In the genomic region with DNA sequence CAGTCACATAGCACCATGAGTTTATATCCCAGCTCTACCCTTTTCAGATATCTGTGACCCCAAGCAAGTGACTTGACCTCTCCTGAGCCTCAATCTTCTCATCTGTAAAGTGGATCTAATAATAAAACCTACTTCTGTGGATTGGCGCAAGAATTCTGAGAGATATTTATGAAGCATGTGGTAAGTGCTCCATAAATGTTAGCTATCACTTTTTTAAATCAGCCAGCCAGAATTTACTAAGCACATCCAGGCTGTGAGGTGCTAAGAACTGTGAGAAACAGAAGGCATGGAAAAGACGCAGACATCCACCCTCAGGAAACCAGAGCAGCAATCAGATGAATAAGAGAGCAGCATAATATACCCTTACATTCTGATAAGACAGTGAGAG, we compare ENCODE assay signal across 10 cellular contexts. TPM values are rescaled to one million over a fixed set of nuclear protein-coding genes. Genes with fewer than 3 reads are reported as not detected.
DNase-seq lines count a peak whose midpoint lies in the region; ATAC-seq and TF ChIP-seq lines count a peak whose summit lies in the region.
"Had no signal": no experiment of that assay in that cellular context is flagged by ENCODE, and none has a peak within 500 bp of the region (broad histone marks: within the 10 kb centered on the region; RNA-seq: fewer than 3 reads in every experiment).

No MANE protein-coding gene starts in this region.

- TF ChIP-seq CTCF in brain microvascular endothelial cell (IDR thresholded peaks at IDR 0.05; ENCODE audit: low read depth, low read length, missing control alignments) (no peak), lower lobe of right lung (IDR thresholded peaks at IDR 0.05) (no peak)

- in situ Hi-C loops in brain microvascular endothelial cell (cut with HindIII; ENCODE audit: low pct_ligation_motif_present, low sequenced_read_pairs) = no loop called here

- intact Hi-C loops in lower lobe of right lung (cut with DNase I) (no loop called here), sciatic nerve (cut with DNase I) (no loop called here)

- H3K27me3 ChIP-seq in ACC112 (ENCODE audit: insufficient read depth, low read length) = no peaks in the 10 kb centered on the region
- H3K27me3 ChIP-seq in brain microvascular endothelial cell (replicated peaks) = no peaks in the 10 kb centered on the region
- H3K27me3 ChIP-seq in lower lobe of right lung (ENCODE audit: low read depth) = no peaks in the 10 kb centered on the region

- H3K36me3 ChIP-seq in ACC112 (ENCODE audit: insufficient read depth, low read length) = no peaks in the 10 kb centered on the region
- no peaks in the 10 kb centered on the region for H3K36me3 ChIP-seq in brain microvascular endothelial cell (replicated peaks)
- H3K36me3 ChIP-seq in lower lobe of right lung = no peaks in the 10 kb centered on the region

- H3K27ac ChIP-seq in ACC112 (ENCODE audit: low read depth, low read length) (no peak overlapping the region), brain microvascular endothelial cell (no peak overlapping the region), lower lobe of right lung (peak overlapping the region; percentile 74)

- peaks cover 19% of the 10 kb centered on the region for H3K4me1 ChIP-seq in ACC112 (ENCODE audit: control insufficient read depth, insufficient read depth, low read length, unreplicated experiment)
- H3K4me1 ChIP-seq in lower lobe of right lung = peaks cover 17% of the 10 kb centered on the region

- peak overlapping the region; percentile 99 for H2AFZ ChIP-seq in ACC112 (ENCODE audit: low read length, unreplicated experiment)

- H3K4me3 ChIP-seq in ACC112 (ENCODE audit: low read depth, low read length) = peak overlapping the region; percentile 86
- H3K4me3 ChIP-seq in brain microvascular endothelial cell (ENCODE audit: low read depth, low read length) = peak overlapping the region; percentile 89
- peak overlapping the region; percentile 68 for H3K4me3 ChIP-seq in lower lobe of right lung

- peaks cover 5% of the 10 kb centered on the region for H3K79me2 ChIP-seq in ACC112 (ENCODE audit: control insufficient read depth, insufficient read depth, low read length, unreplicated experiment)

- no peaks in the 10 kb centered on the region for H3K9me3 ChIP-seq in lower lobe of right lung

- no peak for DNase-seq in brain microvascular endothelial cell
- no peak for DNase-seq in lower lobe of right lung
- DNase-seq in germinal center (ENCODE audit: low spot score) = no peak
- DNase-seq in NCI-H510A treated with DMSO at 0.1 percent for 48 hours (lab: John Stamatoyannopoulos, UW) = no peak
- DNase-seq in sciatic nerve (ENCODE audit: low spot score) = no peak
- DNase-seq: NCI-H226 had no signal

- ATAC-seq in HG03565 (IDR thresholded peaks at IDR 0.05; ENCODE audit: unreplicated experiment) = peak; percentile 6
- ATAC-seq in lower lobe of right lung = no peak
- ATAC-seq in GM19023 (IDR thresholded peaks at IDR 0.05; ENCODE audit: unreplicated experiment) = no peak
- no peak for ATAC-seq in sciatic nerve

RNA-seq across cellular contexts. Expression of a gene that starts 0.9 kb away (rescaled TPM):
- total RNA-seq in lower lobe of right lung = 11.6 TPM
- total RNA-seq in sciatic nerve = 8.7 TPM

RNA-seq across cellular contexts. Expression of a gene that starts 7.7 kb away (rescaled TPM):
- 15.6 TPM for total RNA-seq in lower lobe of right lung
- total RNA-seq in sciatic nerve = 15.6 TPM

RNA-seq across cellular contexts. Expression of a gene that starts 32.2 kb away (rescaled TPM):
- total RNA-seq in lower lobe of right lung = not detected
- not detected for total RNA-seq in sciatic nerve
- total RNA-seq: cerebellum had no signal

RNA-seq across cellular contexts. Expression of a gene that starts 35.7 kb away (rescaled TPM):
- 9.8 TPM for total RNA-seq in lower lobe of right lung
- total RNA-seq in sciatic nerve = 17.0 TPM

RNA-seq across cellular contexts. Expression of a gene that starts 57.2 kb away (rescaled TPM):
- 17.3 TPM for total RNA-seq in lower lobe of right lung
- total RNA-seq in sciatic nerve = 39.6 TPM
